14 cellular contexts compared by ENCODE assay signal in the genomic region with DNA sequence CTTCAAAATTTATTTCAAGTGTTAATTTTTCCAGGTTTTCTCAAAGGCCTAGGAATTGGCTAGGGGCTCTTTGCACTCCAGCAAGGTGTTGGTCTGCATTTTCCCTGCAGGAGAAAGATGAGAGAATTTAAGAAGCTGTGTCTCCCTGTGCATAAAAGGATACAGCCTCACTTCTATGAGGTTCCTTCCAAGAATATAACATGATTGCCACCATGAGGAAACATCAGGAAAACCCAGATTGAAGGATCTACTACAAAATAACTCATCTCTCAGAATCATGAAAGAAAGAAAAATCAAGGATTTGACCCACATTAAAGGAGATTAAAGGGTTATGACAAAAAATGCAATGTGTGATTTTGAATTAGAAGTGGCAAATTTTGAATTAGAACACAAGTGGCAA.
DNase-seq lines count a peak whose midpoint lies in the region; ATAC-seq and TF ChIP-seq lines count a peak whose summit lies in the region.
"Had no signal": no experiment of that assay in that cellular context is flagged by ENCODE, and none has a peak within 500 bp of the region (broad histone marks: within the 10 kb centered on the region; RNA-seq: fewer than 3 reads in every experiment).

No MANE protein-coding gene starts in this region.

- in situ Hi-C loops in astrocyte of the cerebellum (cut with HindIII; ENCODE audit: low sequenced_read_pairs), result no loop called here

- no peak overlapping the region for H2BK15ac ChIP-seq in mesenchymal stem cell (ENCODE audit: low read depth, poor library complexity, severe bottlenecking)

- no peak overlapping the region for H3K18ac ChIP-seq in mesenchymal stem cell (ENCODE audit: low read depth in 1 of 2, low read length in 2 of 2)

- no peak overlapping the region for H2BK120ac ChIP-seq in mesenchymal stem cell (ENCODE audit: low read depth, low read length)

- H3K23ac ChIP-seq in mesenchymal stem cell (ENCODE audit: low read length in 2 of 2), result no peak overlapping the region

- H3K36me3 ChIP-seq in BE2C (no peaks in the 10 kb centered on the region), mesenchymal stem cell (ENCODE audit: control insufficient read depth in 1 of 2, insufficient read depth in 2 of 2, low read depth in 1 of 2, low read length in 2 of 2) (no peaks in the 10 kb centered on the region)
- H3K36me3 ChIP-seq: adrenal gland, BLaER1, colonic mucosa, sigmoid colon had no signal

- H2AFZ ChIP-seq in mesenchymal stem cell (ENCODE audit: low read depth, low read length), result no peak overlapping the region

- no peak overlapping the region for H3K14ac ChIP-seq in mesenchymal stem cell (ENCODE audit: low read length in 2 of 2)

- H4K91ac ChIP-seq in mesenchymal stem cell (ENCODE audit: low read length), result no peak overlapping the region

- H3K9me3 ChIP-seq in BE2C, result no peaks in the 10 kb centered on the region
- H3K9me3 ChIP-seq in mesenchymal stem cell (ENCODE audit: control insufficient read depth, low read length), result no peaks in the 10 kb centered on the region
- H3K9me3 ChIP-seq: adrenal gland, colonic mucosa, sigmoid colon had no signal

- H3K79me1 ChIP-seq in mesenchymal stem cell (replicated peaks; ENCODE audit: low read length, poor library complexity, severe bottlenecking), result no peaks in the 10 kb centered on the region

- H3K27me3 ChIP-seq in BE2C, result no peaks in the 10 kb centered on the region
- H3K27me3 ChIP-seq in mesenchymal stem cell (ENCODE audit: control insufficient read depth in 1 of 2, insufficient read depth in 1 of 2, low read length in 2 of 2), result no peaks in the 10 kb centered on the region
- H3K27me3 ChIP-seq: adrenal gland, BLaER1, colonic mucosa, sigmoid colon had no signal

- no peak overlapping the region for H4K8ac ChIP-seq in mesenchymal stem cell (ENCODE audit: low read length)

- H3K9ac ChIP-seq in mesenchymal stem cell (ENCODE audit: low read length), result no peak overlapping the region
- H3K9ac ChIP-seq: BLaER1 had no signal

- H3K4me3 ChIP-seq in BE2C (ENCODE audit: low read depth, low read length), result no peak overlapping the region
- no peak overlapping the region for H3K4me3 ChIP-seq in astrocyte of the cerebellum (ENCODE audit: low read depth, low read length)
- H3K4me3 ChIP-seq in mesenchymal stem cell (ENCODE audit: insufficient read depth in 1 of 2, low read depth in 1 of 2, low read length in 2 of 2), result no peak overlapping the region
- H3K4me3 ChIP-seq: adrenal gland, BLaER1, colonic mucosa, sigmoid colon had no signal

- no peak for ATAC-seq in activated CD4-positive, CD25-positive, alpha-beta regulatory T cell treated with anti-CD3 and anti-CD28 coated beads, Interleukin-2, amount 50 U/mL, for 24 hours

- H2BK5ac ChIP-seq in mesenchymal stem cell (ENCODE audit: low read depth, low read length, poor library complexity, severe bottlenecking), result no peak overlapping the region

- no peak overlapping the region for H2BK12ac ChIP-seq in mesenchymal stem cell (ENCODE audit: low read length in 2 of 2)

- no peak overlapping the region for H3K4ac ChIP-seq in mesenchymal stem cell (ENCODE audit: low read depth in 1 of 2, low read length in 2 of 2)

- H3K4me1 ChIP-seq in BE2C (no peaks in the 10 kb centered on the region), mesenchymal stem cell (ENCODE audit: control insufficient read depth, insufficient read depth, low read depth, low read length) (peaks cover 2% of the 10 kb centered on the region)
- H3K4me1 ChIP-seq: adrenal gland, BLaER1, colonic mucosa, sigmoid colon had no signal

- H2AK5ac ChIP-seq in mesenchymal stem cell (ENCODE audit: low read length, severe bottlenecking), result no peak overlapping the region

- no peak overlapping the region for H3K4me2 ChIP-seq in mesenchymal stem cell (ENCODE audit: low read length, poor library complexity, severe bottlenecking)
- H3K4me2 ChIP-seq: BLaER1 had no signal

- H3K27ac ChIP-seq in mesenchymal stem cell (ENCODE audit: low read length, poor library complexity, severe bottlenecking), result no peak overlapping the region
- H3K27ac ChIP-seq: adrenal gland, BLaER1, colonic mucosa, sigmoid colon had no signal

- TF ChIP-seq CTCF in BE2C (IDR thresholded peaks at IDR 0.05; ENCODE audit: low read depth, low read length), result 0 out of 2 replicates have a peak, but pooled peaks have one; percentile 5
- TF ChIP-seq CTCF in LNCAP (IDR thresholded peaks at IDR 0.05), result peak; percentile 40; the same call in 1 of the 2 replicates
- peak; percentile 13 for TF ChIP-seq CTCF in astrocyte of the cerebellum (IDR thresholded peaks at IDR 0.05; ENCODE audit: low read depth, low read length, missing control alignments)

- no peak for DNase-seq in BE2C
- no peak for DNase-seq in astrocyte of the cerebellum (ENCODE audit: low read depth)
- peak; percentile 13 for DNase-seq in mesenchymal stem cell
- no peak for DNase-seq in ureter (ENCODE audit: low spot score)
- no peak for DNase-seq in superior temporal gyrus (ENCODE audit: extremely low spot score)
- DNase-seq: adrenal gland; colonic mucosa; H7; MM.1S; sigmoid colon; stimulated activated CD4-positive, alpha-beta T cell treated with anti-CD3 and anti-CD28 coated beads, Interleukin-4, amount 100 ng/mL, for 1 hour had no signal
